ENCODE assay signal across 11 cellular contexts in genomic region chr2:49687873-49688272, GRCh38.
DNase-seq lines count a peak whose midpoint lies in the region; ATAC-seq and TF ChIP-seq lines count a peak whose summit lies in the region.
"Had no signal": no experiment of that assay in that cellular context is flagged by ENCODE, and none has a peak within 500 bp of the region (broad histone marks: within the 10 kb centered on the region; RNA-seq: fewer than 3 reads in every experiment).

No MANE protein-coding gene starts in this region.

- H3K4me1 Mint-ChIP-seq in natural killer cell treated with Interleukin-12 subunit alpha and Interleukin-12 subunit beta and Interleukin-15 and Interleukin-18, amount 100 ng/mL, for 72 hours (ENCODE audit: low read depth in 2 of 2): no peaks in the 10 kb centered on the region

- no peak overlapping the region for H3K4me2 ChIP-seq in OCI-LY3 (ENCODE audit: low read length)

- TF ChIP-seq CTCF in 22Rv1 (IDR thresholded peaks at IDR 0.05): peak; percentile 41
- TF ChIP-seq CTCF in GM12872 (IDR thresholded peaks at IDR 0.05; ENCODE audit: insufficient read depth, low read depth, low read length): peak; percentile 11; the same call in 1 of the 3 replicates
- peak; percentile 49 for TF ChIP-seq CTCF in OCI-LY3 (IDR thresholded peaks at IDR 0.05; ENCODE audit: low read depth, low read length)
- TF ChIP-seq CTCF in fibroblast of pulmonary artery (IDR thresholded peaks at IDR 0.05; ENCODE audit: low read length, missing control alignments): peak; percentile 40

- H3K4me1 ChIP-seq in OCI-LY3 (ENCODE audit: low read length): no peaks in the 10 kb centered on the region

- DNase-seq in fibroblast of pulmonary artery (ENCODE audit: low read depth) (peak; percentile 11), NCI-H128 (lab: John Stamatoyannopoulos, UW; ENCODE audit: unreplicated experiment) (no peak)
- DNase-seq in natural killer cell treated with Interleukin-12 subunit alpha and Interleukin-12 subunit beta and Interleukin-15 and Interleukin-18, amount 100 ng/mL, for 72 hours (ENCODE audit: low spot score): no peak
- DNase-seq: activated T-cell treated with anti-CD3 and anti-CD28 coated beads, Interleukin-2, amount 50 U/mL, for 24 hours; NCI-H774 had no signal

- H3K79me2 ChIP-seq in OCI-LY3 (ENCODE audit: low read length): no peaks in the 10 kb centered on the region

- no peaks in the 10 kb centered on the region for H3K27me3 ChIP-seq in OCI-LY3 (ENCODE audit: low read depth, low read length)

- no peaks in the 10 kb centered on the region for H3K36me3 Mint-ChIP-seq in natural killer cell treated with Interleukin-12 subunit alpha and Interleukin-12 subunit beta and Interleukin-15 and Interleukin-18, amount 100 ng/mL, for 72 hours

- no peaks in the 10 kb centered on the region for H3K36me3 ChIP-seq in OCI-LY3 (replicated peaks; ENCODE audit: low read depth, low read length)

- no peak for ATAC-seq in natural killer cell treated with Interleukin-12 subunit alpha and Interleukin-12 subunit beta and Interleukin-15 and Interleukin-18, amount 100 ng/mL, for 72 hours
- no peak for ATAC-seq in HG03520 (IDR thresholded peaks at IDR 0.05; ENCODE audit: unreplicated experiment)
- no peak for ATAC-seq in GM21423 (IDR thresholded peaks at IDR 0.05; ENCODE audit: unreplicated experiment)
- ATAC-seq: HCT116 had no signal

- no peak overlapping the region for H3K4me3 Mint-ChIP-seq in natural killer cell treated with Interleukin-12 subunit alpha and Interleukin-12 subunit beta and Interleukin-15 and Interleukin-18, amount 100 ng/mL, for 72 hours
- H3K4me3 Mint-ChIP-seq: activated T-cell treated with anti-CD3 and anti-CD28 coated beads, Interleukin-2, amount 50 U/mL, for 24 hours had no signal

- H3K9me3 Mint-ChIP-seq in natural killer cell treated with Interleukin-12 subunit alpha and Interleukin-12 subunit beta and Interleukin-15 and Interleukin-18, amount 100 ng/mL, for 72 hours: peaks cover 11% of the 10 kb centered on the region

- no peaks in the 10 kb centered on the region for H3K9me3 ChIP-seq in OCI-LY3 (ENCODE audit: insufficient read depth, low read length)

- H2AFZ ChIP-seq in OCI-LY3 (ENCODE audit: low read depth, low read length): no peak overlapping the region

- H3K27ac ChIP-seq in 22Rv1 (no peak overlapping the region), OCI-LY3 (ENCODE audit: low read length) (no peak overlapping the region)

- H4K20me1 ChIP-seq in OCI-LY3 (ENCODE audit: insufficient read depth, low read length): no peaks in the 10 kb centered on the region

- H3K9ac ChIP-seq in OCI-LY3 (ENCODE audit: low read length): no peak overlapping the region

- no peak overlapping the region for H3K27ac Mint-ChIP-seq in natural killer cell treated with Interleukin-12 subunit alpha and Interleukin-12 subunit beta and Interleukin-15 and Interleukin-18, amount 100 ng/mL, for 72 hours
- H3K27ac Mint-ChIP-seq: activated T-cell treated with anti-CD3 and anti-CD28 coated beads, Interleukin-2, amount 50 U/mL, for 24 hours had no signal

- H3K4me3 ChIP-seq in OCI-LY3 (ENCODE audit: low read length): no peak overlapping the region
- H3K4me3 ChIP-seq in fibroblast of pulmonary artery (replicated peaks; ENCODE audit: low read depth, low read length): no peak overlapping the region

- no peaks in the 10 kb centered on the region for H3K27me3 Mint-ChIP-seq in natural killer cell treated with Interleukin-12 subunit alpha and Interleukin-12 subunit beta and Interleukin-15 and Interleukin-18, amount 100 ng/mL, for 72 hours
- H3K27me3 Mint-ChIP-seq: activated T-cell treated with anti-CD3 and anti-CD28 coated beads, Interleukin-2, amount 50 U/mL, for 24 hours had no signal
